In genomic region chr15:73989001-73989798, GRCh38 we compare ENCODE assay signal across 9 cellular contexts.
DNase-seq lines count a peak whose midpoint lies in the region; ATAC-seq, FAIRE-seq and TF ChIP-seq lines count a peak whose summit lies in the region.
"Had no signal": no experiment of that assay in that cellular context is flagged by ENCODE, and none has a peak within 500 bp of the region (broad histone marks: within the 10 kb centered on the region; RNA-seq: fewer than 3 reads in every experiment).

No MANE protein-coding gene starts in this region.

- H3K79me2 ChIP-seq in parathyroid adenoma: peaks cover 2% of the 10 kb centered on the region

- peak; percentile 87 for DNase-seq in AG10803 (ENCODE audit: low read depth)
- peak; percentile 81 for DNase-seq in NCI-H226
- DNase-seq in epithelial cell of prostate (ENCODE audit: low read depth, low spot score): peak; percentile 57
- no peak for DNase-seq in GM19239 (ENCODE audit: insufficient read length, low spot score)
- DNase-seq in HuH-7.5 (ENCODE audit: low spot score): no peak
- DNase-seq in activated T-cell treated with anti-CD3 and anti-CD28 coated beads, Interleukin-2, amount 50 U/mL, for 1 hour: no peak
- DNase-seq: NCI-H446 had no signal

- FAIRE-seq in GM19239 (lab: Jason Lieb, UNC): no peak

- TF ChIP-seq CTCF in AG10803 (conservative IDR thresholded peaks at IDR 0.05; ENCODE audit: low read length) (no peak), parathyroid adenoma (IDR thresholded peaks at IDR 0.05) (no peak)

- ATAC-seq in GM21576 (IDR thresholded peaks at IDR 0.05; ENCODE audit: unreplicated experiment): no peak

- H3K36me3 ChIP-seq in parathyroid adenoma (ENCODE audit: control insufficient read depth, insufficient read depth, low read length): no peaks in the 10 kb centered on the region

- H3K27me3 ChIP-seq in parathyroid adenoma (ENCODE audit: control insufficient read depth, insufficient read depth, low read length): no peaks in the 10 kb centered on the region

- no peak overlapping the region for H3K9ac ChIP-seq in parathyroid adenoma

- peaks cover 2% of the 10 kb centered on the region for H3K4me1 ChIP-seq in parathyroid adenoma

- H3K4me2 ChIP-seq in parathyroid adenoma (ENCODE audit: low read length): no peak overlapping the region

- no peak overlapping the region for H2AFZ ChIP-seq in parathyroid adenoma

- H3K4me3 ChIP-seq in AG10803 (ENCODE audit: low read length): no peak overlapping the region
- H3K4me3 ChIP-seq in parathyroid adenoma (ENCODE audit: low read depth, low read length): no peak overlapping the region

- H3K27ac ChIP-seq in epithelial cell of prostate (peak overlapping the region; percentile 76), parathyroid adenoma (peak overlapping the region; percentile 49)

- no peaks in the 10 kb centered on the region for H3K9me3 ChIP-seq in parathyroid adenoma (ENCODE audit: control insufficient read depth, low read length)

Comparison
In these comparisons a context has a peak if more than half of its experiments do, and no peak if none do; other contexts are left out.
1. DNase-seq: peak in AG10803 (single experiment), NCI-H226 (single experiment) and epithelial cell of prostate (single experiment); none in GM19239 (single experiment), HuH-7.5 (single experiment) and activated T-cell treated with anti-CD3 and anti-CD28 coated beads, Interleukin-2, amount 50 U/mL, for 1 hour (single experiment).